ENCODE assay signal across 10 cellular contexts in the genomic region with DNA sequence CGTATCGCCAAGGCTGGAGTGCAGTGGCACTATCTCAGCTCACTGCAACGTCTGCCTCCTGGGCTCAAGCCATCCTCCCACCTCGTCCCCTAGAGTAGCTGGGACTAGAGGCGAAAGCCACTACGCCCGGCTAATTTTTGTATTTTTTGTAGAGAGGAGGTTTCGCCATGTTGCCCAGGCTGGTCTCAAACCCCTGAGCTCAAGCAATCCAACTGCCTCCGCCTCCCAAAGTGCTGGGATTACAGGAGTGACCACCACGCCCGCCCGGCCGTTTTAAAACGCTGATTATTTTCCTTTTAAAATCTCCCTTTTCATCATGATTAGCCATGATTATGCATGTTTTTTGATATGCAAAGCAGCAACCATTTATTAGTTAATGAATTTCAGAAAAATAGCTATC. TPM values are rescaled to one million over a fixed set of nuclear protein-coding genes. Genes with fewer than 3 reads are reported as not detected.
DNase-seq lines count a peak whose midpoint lies in the region; ATAC-seq and TF ChIP-seq lines count a peak whose summit lies in the region.
"Had no signal": no experiment of that assay in that cellular context is flagged by ENCODE, and none has a peak within 500 bp of the region (broad histone marks: within the 10 kb centered on the region; RNA-seq: fewer than 3 reads in every experiment).

No MANE protein-coding gene starts in this region.

- H4K8ac ChIP-seq in mesendoderm (ENCODE audit: low read depth, low read length): no peak overlapping the region

- no peak overlapping the region for H2BK5ac ChIP-seq in mesendoderm (ENCODE audit: low read length)

- H3K79me2 ChIP-seq in mesendoderm (ENCODE audit: control insufficient read depth, insufficient read depth, low read length): peaks cover 31% of the 10 kb centered on the region

- H3K27ac Mint-ChIP-seq in activated CD8-positive, alpha-beta T cell treated with anti-CD3 and anti-CD28 coated beads, Interleukin-2, amount 10 ng/mL, durations not matched to agents 7 days and 5 days: no peak overlapping the region
- H3K27ac Mint-ChIP-seq in immature natural killer cell: peak overlapping the region in 2 of 6 donors; percentile 56 to 72

- H3K4me3 Mint-ChIP-seq in activated CD8-positive, alpha-beta T cell treated with anti-CD3 and anti-CD28 coated beads, Interleukin-2, amount 10 ng/mL, durations not matched to agents 7 days and 5 days: peak overlapping the region; percentile 64
- peak overlapping the region; percentile 16 to 78 (median 60) for H3K4me3 Mint-ChIP-seq in immature natural killer cell

- H4K5ac ChIP-seq in mesendoderm (ENCODE audit: low read length): no peak overlapping the region

- peaks cover 37% of the 10 kb centered on the region for H3K4me1 ChIP-seq in left ventricle myocardium inferior
- H3K4me1 ChIP-seq in upper lobe of right lung: peaks cover 18% of the 10 kb centered on the region
- H3K4me1 ChIP-seq in mesendoderm (ENCODE audit: control insufficient read depth, low read depth, low read length): no peaks in the 10 kb centered on the region

- DNase-seq in left ventricle myocardium inferior (no peak), left ventricle myocardium superior (no peak), immature natural killer cell (no peak), upper lobe of right lung (no peak), NCI-H1694 treated with DMSO at 0.1 percent for 48 hours (lab: John Stamatoyannopoulos, UW) (no peak), mesendoderm (no peak), head of caudate nucleus (no peak)
- no peak for DNase-seq in activated CD8-positive, alpha-beta T cell treated with anti-CD3 and anti-CD28 coated beads, Interleukin-2, amount 10 ng/mL, durations not matched to agents 7 days and 5 days
- DNase-seq: brain microvascular endothelial cell, posterior cingulate gyrus had no signal

- no peak overlapping the region for H3K4me2 ChIP-seq in mesendoderm (ENCODE audit: low read length)

- CTCF ChIA-PET in activated CD8-positive, alpha-beta T cell treated with anti-CD3 and anti-CD28 coated beads, Interleukin-2, amount 10 ng/mL, durations not matched to agents 7 days and 5 days (lab: Charles Lee): interaction anchor here (1.0 to 3.5 kb wide), 4 partner anchors 9 to 267 kb away, joined by 3 to 17 read pairs (median 4); no protein-coding TSS in a partner anchor

- peaks cover 3% of the 10 kb centered on the region for H3K27me3 Mint-ChIP-seq in activated CD8-positive, alpha-beta T cell treated with anti-CD3 and anti-CD28 coated beads, Interleukin-2, amount 10 ng/mL, durations not matched to agents 7 days and 5 days (ENCODE audit: low read depth)
- H3K27me3 Mint-ChIP-seq in immature natural killer cell (ENCODE audit: low read depth in 3 of 3): peaks cover 2 to 11% (median 2%) of the 10 kb centered on the region in 3 donors

- no peak overlapping the region for H3K56ac ChIP-seq in mesendoderm (ENCODE audit: low read length)

- peaks cover 37% of the 10 kb centered on the region for H3K36me3 Mint-ChIP-seq in activated CD8-positive, alpha-beta T cell treated with anti-CD3 and anti-CD28 coated beads, Interleukin-2, amount 10 ng/mL, durations not matched to agents 7 days and 5 days (ENCODE audit: low read depth)
- peaks cover 4 to 11% (median 11%) of the 10 kb centered on the region in 3 donors for H3K36me3 Mint-ChIP-seq in immature natural killer cell

- H2BK120ac ChIP-seq in mesendoderm (ENCODE audit: low read depth, low read length): no peak overlapping the region

- no peak overlapping the region for H2BK15ac ChIP-seq in mesendoderm (replicated peaks; ENCODE audit: low read depth)

- H3K23ac ChIP-seq in mesendoderm (ENCODE audit: low read length): no peak overlapping the region

- H3K27ac ChIP-seq in left ventricle myocardium inferior (replicated peaks): no peak overlapping the region
- H3K27ac ChIP-seq in upper lobe of right lung: peak overlapping the region; percentile 100
- H3K27ac ChIP-seq in mesendoderm (ENCODE audit: low read depth, low read length): no peak overlapping the region

- H3K18ac ChIP-seq in mesendoderm (ENCODE audit: low read length): no peak overlapping the region

- H3K4ac ChIP-seq in mesendoderm (ENCODE audit: low read depth, low read length): no peak overlapping the region

- H3K4me1 Mint-ChIP-seq in activated CD8-positive, alpha-beta T cell treated with anti-CD3 and anti-CD28 coated beads, Interleukin-2, amount 10 ng/mL, durations not matched to agents 7 days and 5 days (ENCODE audit: low read depth): peaks cover 34% of the 10 kb centered on the region
- peaks cover 29 to 42% of the 10 kb centered on the region in 2 donors for H3K4me1 Mint-ChIP-seq in immature natural killer cell

- intact Hi-C loops in left ventricle myocardium inferior (cut with micrococcal nuclease): loop anchor here (5.0 to 10.0 kb wide), 2 partner anchors 248 to 594 kb away; no protein-coding TSS in a partner anchor
- intact Hi-C loops in left ventricle myocardium superior (cut with micrococcal nuclease): no loop called here
- intact Hi-C loops in upper lobe of right lung (cut with DNase I): no loop called here
- intact Hi-C loops in head of caudate nucleus (cut with DNase I): loop anchor here (5.0 kb wide), 3 partner anchors 82 to 268 kb away; a partner anchor contains a TSS

- POLR2A ChIA-PET in activated CD8-positive, alpha-beta T cell treated with anti-CD3 and anti-CD28 coated beads, Interleukin-2, amount 10 ng/mL, durations not matched to agents 7 days and 5 days (lab: Charles Lee): interaction anchor here (0.6 to 5.3 kb wide), 3 partner anchors 132 to 146 kb away, joined by 3 to 52 read pairs (median 23); a partner anchor contains a TSS

- H3K9me3 ChIP-seq in left ventricle myocardium inferior (replicated peaks) (no peaks in the 10 kb centered on the region), upper lobe of right lung (no peaks in the 10 kb centered on the region)

- H3K36me3 ChIP-seq in left ventricle myocardium inferior: no peaks in the 10 kb centered on the region
- H3K36me3 ChIP-seq in upper lobe of right lung: no peaks in the 10 kb centered on the region
- H3K36me3 ChIP-seq in mesendoderm (ENCODE audit: control insufficient read depth, insufficient read depth, low read length): no peaks in the 10 kb centered on the region
- H3K36me3 ChIP-seq: brain microvascular endothelial cell had no signal

- no peak overlapping the region for H3K9ac ChIP-seq in mesendoderm (ENCODE audit: low read length)

- H3K9me3 Mint-ChIP-seq in activated CD8-positive, alpha-beta T cell treated with anti-CD3 and anti-CD28 coated beads, Interleukin-2, amount 10 ng/mL, durations not matched to agents 7 days and 5 days (ENCODE audit: insufficient read depth): no peaks in the 10 kb centered on the region
- no peaks in the 10 kb centered on the region for H3K9me3 Mint-ChIP-seq in immature natural killer cell

- H3K4me3 ChIP-seq in left ventricle myocardium inferior (peak overlapping the region; percentile 96), upper lobe of right lung (peak overlapping the region; percentile 85), mesendoderm (ENCODE audit: low read length) (no peak overlapping the region)

- H2AK5ac ChIP-seq in mesendoderm (ENCODE audit: low read length): no peak overlapping the region

- H3K27me3 ChIP-seq in left ventricle myocardium inferior (ENCODE audit: low read depth) (no peaks in the 10 kb centered on the region), upper lobe of right lung (no peaks in the 10 kb centered on the region), mesendoderm (ENCODE audit: insufficient read depth, low read length, poor library complexity) (no peaks in the 10 kb centered on the region)
- H3K27me3 ChIP-seq: brain microvascular endothelial cell had no signal

- peaks cover 7% of the 10 kb centered on the region for H3K79me1 ChIP-seq in mesendoderm (ENCODE audit: low read length)

- ATAC-seq in left ventricle myocardium superior (no peak), upper lobe of right lung (no peak)
- ATAC-seq in activated CD8-positive, alpha-beta T cell treated with anti-CD3 and anti-CD28 coated beads, Interleukin-2, amount 10 ng/mL, durations not matched to agents 7 days and 5 days: no peak

- WGBS in mesendoderm (ENCODE audit: extremely low coverage, insufficient coverage, low lambda C conversion rate): no CpG with 5 or more reads among the region's 14 CpGs

- TF ChIP-seq CTCF in left ventricle myocardium inferior (IDR thresholded peaks at IDR 0.05; ENCODE audit: borderline replicate concordance) (no peak), upper lobe of right lung (IDR thresholded peaks at IDR 0.05) (no peak)

RNA-seq across cellular contexts. Expression of a gene that starts 2.2 kb away (rescaled TPM):
- total RNA-seq in left ventricle myocardium inferior (5.0 TPM), left ventricle myocardium superior (4.4 TPM), upper lobe of right lung (9.8 TPM)
- 10 to 100 TPM; 25.1 to 29.0 TPM for total RNA-seq in activated CD8-positive, alpha-beta T cell treated with anti-CD3 and anti-CD28 coated beads, Interleukin-2, amount 10 ng/mL, durations not matched to agents 7 days and 5 days
- polyA plus RNA-seq in immature natural killer cell: 10 to 100 TPM in 1 of 3 donors, 1 to 10 TPM in 2; 2.9 to 11.1 (median 8.2) TPM
- polyA plus RNA-seq in mesendoderm (2013, experiment 1 of 2): 23.9 TPM
- polyA plus RNA-seq in mesendoderm (2013, experiment 2 of 2): 23.1 TPM

Comparison
In these comparisons a context has a peak if more than half of its experiments do, and no peak if none do; other contexts are left out.
1. intact Hi-C loops: an anchor here in left ventricle myocardium inferior (5.0 to 10.0 kb wide) and head of caudate nucleus (5.0 kb wide); none called in left ventricle myocardium superior and upper lobe of right lung.